In the genomic region with DNA sequence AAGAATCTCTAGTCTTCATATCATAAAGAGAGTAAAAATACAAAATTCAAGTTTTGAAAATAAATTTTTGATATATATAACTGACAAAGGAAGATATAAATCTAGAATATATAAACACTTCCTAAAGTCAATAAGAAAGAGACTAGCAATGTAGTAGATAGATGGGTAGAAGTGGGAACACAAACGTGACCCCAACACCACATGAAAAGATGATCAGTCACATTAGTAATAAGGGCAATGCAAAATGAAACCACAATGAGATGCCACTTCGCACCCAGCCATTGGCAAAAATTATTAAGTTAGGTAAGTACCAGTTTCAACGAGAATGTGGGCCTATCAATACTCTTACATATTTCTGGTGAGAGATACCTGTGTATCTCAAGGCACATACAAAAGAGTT, we compare ENCODE assay signal across 22 cellular contexts.
DNase-seq lines count a peak whose midpoint lies in the region; ATAC-seq, FAIRE-seq and TF ChIP-seq lines count a peak whose summit lies in the region.
"Had no signal": no experiment of that assay in that cellular context is flagged by ENCODE, and none has a peak within 500 bp of the region (broad histone marks: within the 10 kb centered on the region; RNA-seq: fewer than 3 reads in every experiment).

No MANE protein-coding gene starts in this region.

- no peak overlapping the region for H2AFZ ChIP-seq in GM12878 (ENCODE audit: control insufficient read depth, low read depth, low read length)

- H3K9me3 Mint-ChIP-seq in activated T-cell treated with anti-CD3 and anti-CD28 coated beads, Interleukin-2, amount 50 U/mL, for 4 hours = peaks cover 3% of the 10 kb centered on the region
- H3K9me3 Mint-ChIP-seq in activated T-cell treated with anti-CD3 and anti-CD28 coated beads, Interleukin-2, amount 50 U/mL, for 24 hours = peaks cover 7% of the 10 kb centered on the region
- no peaks in the 10 kb centered on the region for H3K9me3 Mint-ChIP-seq in stimulated activated effector memory CD8-positive, alpha-beta T cell treated with anti-CD3 and anti-CD28 coated beads, Interleukin-12 subunit alpha, Interleukin-12 subunit beta, amount 100 ng/mL, for 72 hours
- H3K9me3 Mint-ChIP-seq: CD4-positive, alpha-beta T cell had no signal

- no TSS peak for BruUV-seq in GM12878 (replicated peaks; lab: Mats Ljungman, UMichigan)

- no peak for TF ChIP-seq RAD21 in GM12878 (IDR thresholded peaks at IDR 0.05; ENCODE audit: insufficient read depth, low read depth, low read length)

- no peak for FAIRE-seq in GM12878 (lab: Jason Lieb, UNC)
- FAIRE-seq: A549, D721Med, GM19239 had no signal

- H3K4me2 ChIP-seq in GM12878 (ENCODE audit: control insufficient read depth, insufficient read depth) = no peak overlapping the region
- H3K4me2 ChIP-seq: BLaER1 treated with 17β-estradiol and CSF1 and Interleukin-3, amounts not matched to agents 10 nM and 100 nM had no signal

- H4K20me1 ChIP-seq in GM12878 (ENCODE audit: control insufficient read depth, insufficient read depth) = no peaks in the 10 kb centered on the region
- H4K20me1 ChIP-seq: BLaER1 treated with 17β-estradiol and CSF1 and Interleukin-3, amounts not matched to agents 10 nM and 100 nM had no signal

- H3K9me3 ChIP-seq in GM12878 (replicated peaks; ENCODE audit: control insufficient read depth, insufficient read depth, low read length) (no peaks in the 10 kb centered on the region), ascending aorta (no peaks in the 10 kb centered on the region)
- H3K9me3 ChIP-seq: A549, BE2C had no signal

- TF ChIP-seq CTCF in GM12878 (IDR thresholded peaks at IDR 0.05 in 2 of 3, conservative IDR thresholded peaks at IDR 0.05 in 1 of 3; ENCODE audit: control insufficient read depth in 2 of 3, extremely low read depth in 1 of 3, insufficient read depth in 1 of 3, low read depth in 3 of 3, low read length in 3 of 3) (no peak), ascending aorta (IDR thresholded peaks at IDR 0.05) (no peak)

- H3K36me3 ChIP-seq in GM12878 (ENCODE audit: control insufficient read depth in 2 of 2, insufficient read depth in 2 of 2, low read length in 1 of 2) (no peaks in the 10 kb centered on the region), ascending aorta (no peaks in the 10 kb centered on the region)
- H3K36me3 ChIP-seq: BE2C; BLaER1 treated with 17β-estradiol and CSF1 and Interleukin-3, amounts not matched to agents 10 nM and 100 nM had no signal

- H3K4me3 ChIP-seq in GM12878 (no peak overlapping the region), ascending aorta (no peak overlapping the region)
- H3K4me3 ChIP-seq: A549; BLaER1 treated with 17β-estradiol and CSF1 and Interleukin-3, amounts not matched to agents 10 nM and 100 nM; GM23248 had no signal

- H3K27me3 Mint-ChIP-seq in activated T-cell treated with anti-CD3 and anti-CD28 coated beads, Interleukin-2, amount 50 U/mL, for 4 hours (ENCODE audit: low read depth) = peaks cover 3% of the 10 kb centered on the region
- H3K27me3 Mint-ChIP-seq in activated T-cell treated with anti-CD3 and anti-CD28 coated beads, Interleukin-2, amount 50 U/mL, for 24 hours = peaks cover 3% of the 10 kb centered on the region
- H3K27me3 Mint-ChIP-seq: CD4-positive, alpha-beta T cell had no signal

- SMC1A ChIA-PET in GM12878 (lab: Charles Lee; ENCODE audit: uncharacterized antibody, unreplicated experiment) = interaction anchor here (1.1 to 3.2 kb wide), 3 partner anchors 9 to 499 kb away, joined by 3 to 14 read pairs (median 8); no protein-coding TSS in a partner anchor

- H3K36me3 Mint-ChIP-seq in activated T-cell treated with anti-CD3 and anti-CD28 coated beads, Interleukin-2, amount 50 U/mL, for 4 hours (ENCODE audit: insufficient read depth) = no peaks in the 10 kb centered on the region
- H3K36me3 Mint-ChIP-seq in activated T-cell treated with anti-CD3 and anti-CD28 coated beads, Interleukin-2, amount 50 U/mL, for 24 hours (ENCODE audit: low read depth) = no peaks in the 10 kb centered on the region
- H3K36me3 Mint-ChIP-seq in stimulated activated effector memory CD8-positive, alpha-beta T cell treated with anti-CD3 and anti-CD28 coated beads, Interleukin-12 subunit alpha, Interleukin-12 subunit beta, amount 100 ng/mL, for 72 hours = no peaks in the 10 kb centered on the region

- CTCF ChIA-PET in GM12878 (lab: Yijun Ruan, JAX) = interaction anchor here (0.6 to 5.2 kb wide), 3 partner anchors 13 to 1823 kb away, joined by 3 to 28 read pairs (median 5); no protein-coding TSS in a partner anchor

- POLR2A ChIA-PET in GM12878 (lab: Charles Lee) = interaction anchor here (0.6 kb wide), 1 partner anchor 366 kb away, joined by 3 read pairs; no protein-coding TSS in a partner anchor

- H3K4me1 Mint-ChIP-seq in activated T-cell treated with anti-CD3 and anti-CD28 coated beads, Interleukin-2, amount 50 U/mL, for 4 hours (ENCODE audit: low read depth) = peaks cover 12% of the 10 kb centered on the region
- peaks cover 21% of the 10 kb centered on the region for H3K4me1 Mint-ChIP-seq in activated T-cell treated with anti-CD3 and anti-CD28 coated beads, Interleukin-2, amount 50 U/mL, for 24 hours (ENCODE audit: low read depth)
- H3K4me1 Mint-ChIP-seq in stimulated activated effector memory CD8-positive, alpha-beta T cell treated with anti-CD3 and anti-CD28 coated beads, Interleukin-12 subunit alpha, Interleukin-12 subunit beta, amount 100 ng/mL, for 72 hours = peaks cover 6% of the 10 kb centered on the region

- no peaks in the 10 kb centered on the region for H3K79me2 ChIP-seq in GM12878 (ENCODE audit: control insufficient read depth, insufficient read depth, low read length)

- in situ Hi-C loops in GM12878 (cut with MboI) = loop anchor here (25.0 kb wide), 1 partner anchor 1268 kb away; no protein-coding TSS in a partner anchor

- H3K4me3 Mint-ChIP-seq in activated T-cell treated with anti-CD3 and anti-CD28 coated beads, Interleukin-2, amount 50 U/mL, for 4 hours = no peak overlapping the region
- H3K4me3 Mint-ChIP-seq in activated T-cell treated with anti-CD3 and anti-CD28 coated beads, Interleukin-2, amount 50 U/mL, for 24 hours = no peak overlapping the region
- H3K4me3 Mint-ChIP-seq in stimulated activated effector memory CD8-positive, alpha-beta T cell treated with anti-CD3 and anti-CD28 coated beads, Interleukin-12 subunit alpha, Interleukin-12 subunit beta, amount 100 ng/mL, for 72 hours = no peak overlapping the region
- H3K4me3 Mint-ChIP-seq: CD4-positive, alpha-beta T cell; CD8-positive, alpha-beta memory T cell had no signal

- 3% methylated on average over 3 of the region's 3 CpGs for WGBS in GM12878 (ENCODE audit: insufficient coverage, insufficient replicate concordance, low lambda C conversion rate, missing lambda C conversion rate)

- peak; percentile 37 to 41 for ATAC-seq in activated T-cell treated with anti-CD3 and anti-CD28 coated beads, Interleukin-2, amount 50 U/mL, for 4 hours
- peak; percentile 22; the same call in 2 of the 3 replicates for ATAC-seq in GM12878
- peak; percentile 51 for ATAC-seq in stimulated activated effector memory CD8-positive, alpha-beta T cell treated with anti-CD3 and anti-CD28 coated beads, Interleukin-12 subunit alpha, Interleukin-12 subunit beta, amount 100 ng/mL, for 72 hours
- ATAC-seq: A549, HCT116 had no signal

- TF ChIP-seq POLR2A in GM12878 (IDR thresholded peaks at IDR 0.05; ENCODE audit: low read depth, low read length) = no peak

- RAD21 ChIA-PET in GM12878 (lab: Charles Lee; ENCODE audit: unreplicated experiment) = no interaction called here

- TF ChIP-seq EP300 in GM12878 (IDR thresholded peaks at IDR 0.05; ENCODE audit: borderline replicate concordance in 1 of 2, control insufficient read depth in 1 of 2, low read depth in 2 of 2, low read length in 2 of 2) = no peak

- no peak overlapping the region for H3K27ac Mint-ChIP-seq in activated T-cell treated with anti-CD3 and anti-CD28 coated beads, Interleukin-2, amount 50 U/mL, for 24 hours
- H3K27ac Mint-ChIP-seq in stimulated activated effector memory CD8-positive, alpha-beta T cell treated with anti-CD3 and anti-CD28 coated beads, Interleukin-12 subunit alpha, Interleukin-12 subunit beta, amount 100 ng/mL, for 72 hours = no peak overlapping the region
- H3K27ac Mint-ChIP-seq: CD4-positive, alpha-beta T cell had no signal

- H3K4me1 ChIP-seq in GM12878 (ENCODE audit: control insufficient read depth, insufficient read depth, low read length) = no peaks in the 10 kb centered on the region
- H3K4me1 ChIP-seq in ascending aorta = no peaks in the 10 kb centered on the region
- H3K4me1 ChIP-seq: BE2C had no signal

- no peak overlapping the region for H3K9ac ChIP-seq in GM12878 (ENCODE audit: control insufficient read depth, insufficient read depth, low read length)
- H3K9ac ChIP-seq: BLaER1 treated with 17β-estradiol and CSF1 and Interleukin-3, amounts not matched to agents 10 nM and 100 nM; GM23248 had no signal

- DNase-seq in activated T-cell treated with anti-CD3 and anti-CD28 coated beads, Interleukin-2, amount 50 U/mL, for 4 hours = no peak
- no peak for DNase-seq in activated T-cell treated with anti-CD3 and anti-CD28 coated beads, Interleukin-2, amount 50 U/mL, for 24 hours
- DNase-seq in GM12878 (ENCODE audit: low read depth, low spot score) = no peak
- DNase-seq in stimulated activated effector memory CD8-positive, alpha-beta T cell treated with anti-CD3 and anti-CD28 coated beads, Interleukin-12 subunit alpha, Interleukin-12 subunit beta, amount 100 ng/mL, for 72 hours (ENCODE audit: low spot score in 2 of 2) = no peak
- no peak for DNase-seq in stimulated activated CD4-positive, alpha-beta T cell treated with anti-CD3 and anti-CD28 coated beads, Interleukin-1b, Interleukin-23, amount 100 ng/mL, for 48 hours
- DNase-seq in ascending aorta (ENCODE audit: low spot score in 2 of 2) = no peak
- DNase-seq in NCI-H1092 treated with DMSO at 0.1 percent for 48 hours (lab: John Stamatoyannopoulos, UW) = no peak
- DNase-seq: 8988T; ACHN; AML-193; BE2C; CD4-positive, alpha-beta T cell; CD8-positive, alpha-beta memory T cell; DMS 273 treated with DMSO at 0.1 percent for 48 hours; DMS79; GM23248; H7 had no signal

- intact Hi-C loops in GM12878 (cut with micrococcal nuclease; ENCODE audit: unreplicated experiment) = no loop called here
- intact Hi-C loops in ascending aorta (cut with DNase I) = no loop called here

- H3K27ac ChIP-seq in GM12878 (ENCODE audit: control insufficient read depth, insufficient read depth) (no peak overlapping the region), ascending aorta (no peak overlapping the region)
- H3K27ac ChIP-seq: A549; BLaER1 treated with 17β-estradiol and CSF1 and Interleukin-3, amounts not matched to agents 10 nM and 100 nM; GM23248 had no signal

- H3K27me3 ChIP-seq in GM12878 (replicated peaks in 1 of 2; ENCODE audit: control insufficient read depth in 2 of 2, insufficient read depth in 2 of 2, low read length in 1 of 2) (no peaks in the 10 kb centered on the region; a peak in 2 of 4 replicates), ascending aorta (no peaks in the 10 kb centered on the region)

TF ChIP-seq in GM12878, 131 proteins besides CTCF, POLR2A, EP300 and RAD21 (continues in another document):
- peak in 1 of 2 experiments; percentile 44; a peak in 1 of 4 replicates for TF ChIP-seq BHLHE40 (IDR thresholded peaks at IDR 0.05; ENCODE audit: borderline replicate concordance in 1 of 2, low read depth in 2 of 2, low read length in 1 of 2)
